ENCODE assay signal across 12 cellular contexts in genomic region chr9:134981001-134981400, GRCh38.
DNase-seq lines count a peak whose midpoint lies in the region; ATAC-seq, FAIRE-seq and TF ChIP-seq lines count a peak whose summit lies in the region.
"Had no signal": no experiment of that assay in that cellular context is flagged by ENCODE, and none has a peak within 500 bp of the region (broad histone marks: within the 10 kb centered on the region; RNA-seq: fewer than 3 reads in every experiment).

No MANE protein-coding gene starts in this region.

- H3K27ac ChIP-seq in right atrium auricular region (no peak overlapping the region), sigmoid colon (no peak overlapping the region)
- H3K27ac ChIP-seq: 22Rv1 had no signal

- FAIRE-seq in urothelium cell line (lab: Jason Lieb, UNC): no peak

- intact Hi-C loops in cardiac septum (cut with DNase I) (loop anchor here (5.0 kb wide), 2 partner anchors 284 to 534 kb away; no protein-coding TSS in a partner anchor), sigmoid colon (cut with DNase I) (no loop called here)

- ATAC-seq in HG03571 (IDR thresholded peaks at IDR 0.05; ENCODE audit: unreplicated experiment): no peak
- ATAC-seq: HCT116 had no signal

- H3K9me3 ChIP-seq in right atrium auricular region (no peaks in the 10 kb centered on the region), sigmoid colon (no peaks in the 10 kb centered on the region)
- H3K9me3 ChIP-seq: Caco-2 had no signal

- WGBS in sigmoid colon, 2 donors: 71 to 76% methylated on average over 10 of the region's 10 CpGs

- TF ChIP-seq POLR2A in sigmoid colon (IDR thresholded peaks at IDR 0.05): no peak

- DNase-seq in cardiac septum (ENCODE audit: low spot score) (peak; percentile 65), right atrium auricular region (ENCODE audit: low spot score) (no peak), mesenteric fat pad (ENCODE audit: low spot score) (peak; percentile 81), sigmoid colon (peak; percentile 19), NAMALWA (ENCODE audit: low spot score) (no peak), DMS53 treated with DMSO at 0.1 percent for 48 hours (lab: John Stamatoyannopoulos, UW; ENCODE audit: unreplicated experiment) (no peak), urothelium cell line (ENCODE audit: low spot score) (no peak)
- DNase-seq: CD8-positive, alpha-beta memory T cell had no signal

- H3K36me3 ChIP-seq in right atrium auricular region (no peaks in the 10 kb centered on the region), sigmoid colon (no peaks in the 10 kb centered on the region)

- TF ChIP-seq CTCF in right atrium auricular region (IDR thresholded peaks at IDR 0.05) (no peak), sigmoid colon (IDR thresholded peaks at IDR 0.05) (no peak)

- H3K27me3 ChIP-seq in right atrium auricular region: no peaks in the 10 kb centered on the region
- peaks cover 0 to 12% (median 0%) of the 10 kb centered on the region in 3 donors for H3K27me3 ChIP-seq in sigmoid colon

- TF ChIP-seq EP300 in sigmoid colon (IDR thresholded peaks at IDR 0.05): no peak

- H3K4me1 ChIP-seq in right atrium auricular region (no peaks in the 10 kb centered on the region), sigmoid colon (no peaks in the 10 kb centered on the region)
- H3K4me1 ChIP-seq: Caco-2 had no signal

- H3K4me3 ChIP-seq in right atrium auricular region: no peak overlapping the region
- no peak overlapping the region for H3K4me3 ChIP-seq in sigmoid colon

Comparison
In these comparisons a context has a peak if more than half of its experiments do, and no peak if none do; other contexts are left out.
1. DNase-seq: peak in cardiac septum (single experiment), mesenteric fat pad (single experiment) and sigmoid colon (single experiment); none in right atrium auricular region (single experiment), NAMALWA (single experiment), DMS53 treated with DMSO at 0.1 percent for 48 hours (single experiment) and urothelium cell line (single experiment).